1 cellular context compared by ENCODE assay signal in genomic region chr11:8682219-8683114, GRCh38.
TF ChIP-seq lines count a peak whose summit lies in the region.

Gene RPL27A, plus strand, starts transcription at chr11:8682792. Its CDS starts 22 bp downstream, at chr11:8682814.
A gene with protein sequence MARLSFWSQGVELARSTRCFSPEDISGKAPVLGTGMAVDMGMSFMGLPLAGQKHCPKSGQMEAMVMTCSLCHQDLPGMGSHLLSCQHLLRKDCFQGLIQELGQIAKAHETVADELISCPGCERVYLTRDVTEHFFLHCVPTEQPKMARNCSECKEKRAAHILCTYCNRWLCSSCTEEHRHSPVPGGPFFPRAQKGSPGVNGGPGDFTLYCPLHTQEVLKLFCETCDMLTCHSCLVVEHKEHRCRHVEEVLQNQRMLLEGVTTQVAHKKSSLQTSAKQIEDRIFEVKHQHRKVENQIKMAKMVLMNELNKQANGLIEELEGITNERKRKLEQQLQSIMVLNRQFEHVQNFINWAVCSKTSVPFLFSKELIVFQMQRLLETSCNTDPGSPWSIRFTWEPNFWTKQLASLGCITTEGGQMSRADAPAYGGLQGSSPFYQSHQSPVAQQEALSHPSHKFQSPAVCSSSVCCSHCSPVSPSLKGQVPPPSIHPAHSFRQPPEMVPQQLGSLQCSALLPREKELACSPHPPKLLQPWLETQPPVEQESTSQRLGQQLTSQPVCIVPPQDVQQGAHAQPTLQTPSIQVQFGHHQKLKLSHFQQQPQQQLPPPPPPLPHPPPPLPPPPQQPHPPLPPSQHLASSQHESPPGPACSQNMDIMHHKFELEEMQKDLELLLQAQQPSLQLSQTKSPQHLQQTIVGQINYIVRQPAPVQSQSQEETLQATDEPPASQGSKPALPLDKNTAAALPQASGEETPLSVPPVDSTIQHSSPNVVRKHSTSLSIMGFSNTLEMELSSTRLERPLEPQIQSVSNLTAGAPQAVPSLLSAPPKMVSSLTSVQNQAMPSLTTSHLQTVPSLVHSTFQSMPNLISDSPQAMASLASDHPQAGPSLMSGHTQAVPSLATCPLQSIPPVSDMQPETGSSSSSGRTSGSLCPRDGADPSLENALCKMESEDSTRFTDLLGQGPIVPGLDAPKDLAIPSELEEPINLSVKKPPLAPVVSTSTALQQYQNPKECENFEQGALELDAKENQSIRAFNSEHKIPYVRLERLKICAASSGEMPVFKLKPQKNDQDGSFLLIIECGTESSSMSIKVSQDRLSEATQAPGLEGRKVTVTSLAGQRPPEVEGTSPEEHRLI (N-terminal part only) (minus strand): TSS chr11:8682665. CDS start chr11:8672274, 10,391 bp downstream.

TF ChIP-seq in HepG2, 621 proteins besides CTCF, POLR2A, EP300 and RAD21 (continued from another document and continues in another):
- TF ChIP-seq, protein P1, sequence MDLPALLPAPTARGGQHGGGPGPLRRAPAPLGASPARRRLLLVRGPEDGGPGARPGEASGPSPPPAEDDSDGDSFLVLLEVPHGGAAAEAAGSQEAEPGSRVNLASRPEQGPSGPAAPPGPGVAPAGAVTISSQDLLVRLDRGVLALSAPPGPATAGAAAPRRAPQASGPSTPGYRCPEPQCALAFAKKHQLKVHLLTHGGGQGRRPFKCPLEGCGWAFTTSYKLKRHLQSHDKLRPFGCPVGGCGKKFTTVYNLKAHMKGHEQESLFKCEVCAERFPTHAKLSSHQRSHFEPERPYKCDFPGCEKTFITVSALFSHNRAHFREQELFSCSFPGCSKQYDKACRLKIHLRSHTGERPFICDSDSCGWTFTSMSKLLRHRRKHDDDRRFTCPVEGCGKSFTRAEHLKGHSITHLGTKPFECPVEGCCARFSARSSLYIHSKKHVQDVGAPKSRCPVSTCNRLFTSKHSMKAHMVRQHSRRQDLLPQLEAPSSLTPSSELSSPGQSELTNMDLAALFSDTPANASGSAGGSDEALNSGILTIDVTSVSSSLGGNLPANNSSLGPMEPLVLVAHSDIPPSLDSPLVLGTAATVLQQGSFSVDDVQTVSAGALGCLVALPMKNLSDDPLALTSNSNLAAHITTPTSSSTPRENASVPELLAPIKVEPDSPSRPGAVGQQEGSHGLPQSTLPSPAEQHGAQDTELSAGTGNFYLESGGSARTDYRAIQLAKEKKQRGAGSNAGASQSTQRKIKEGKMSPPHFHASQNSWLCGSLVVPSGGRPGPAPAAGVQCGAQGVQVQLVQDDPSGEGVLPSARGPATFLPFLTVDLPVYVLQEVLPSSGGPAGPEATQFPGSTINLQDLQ (CRISPR knock-in tag; IDR thresholded peaks at IDR 0.05) = peak; percentile 80; the same call in 1 of the 2 replicates
- TF ChIP-seq ZNF703 (CRISPR knock-in tag; IDR thresholded peaks at IDR 0.05; ENCODE audit: borderline replicate concordance) (no peak; the same call in 1 of the 2 replicates), ZFP82 (CRISPR knock-in tag; IDR thresholded peaks at IDR 0.05; ENCODE audit: borderline replicate concordance) (peak; percentile 74; the same call in 1 of the 2 replicates), ZNF383 (CRISPR knock-in tag; IDR thresholded peaks at IDR 0.05; ENCODE audit: borderline replicate concordance) (no peak), ZNF30 (CRISPR knock-in tag; IDR thresholded peaks at IDR 0.05) (peak; percentile 85; the same call in 1 of the 2 replicates), ZNF432 (CRISPR knock-in tag; IDR thresholded peaks at IDR 0.05; ENCODE audit: borderline replicate concordance) (no peak), ZBTB3 (CRISPR knock-in tag; IDR thresholded peaks at IDR 0.05; ENCODE audit: borderline replicate concordance, low read depth) (peak; percentile 75; the same call in 1 of the 2 replicates), ZNF598 (CRISPR knock-in tag; IDR thresholded peaks at IDR 0.05; ENCODE audit: borderline replicate concordance) (peak; percentile 56), ETV5 (CRISPR knock-in tag; IDR thresholded peaks at IDR 0.05; ENCODE audit: borderline replicate concordance) (peak; percentile 74; the same call in 1 of the 2 replicates), TMF1 (CRISPR knock-in tag; IDR thresholded peaks at IDR 0.05; ENCODE audit: low read depth) (peak; percentile 83; the same call in 1 of the 2 replicates), KLF12 (CRISPR knock-in tag; IDR thresholded peaks at IDR 0.05; ENCODE audit: borderline replicate concordance) (peak; percentile 13; the same call in 1 of the 2 replicates), ZBTB20 (CRISPR knock-in tag; IDR thresholded peaks at IDR 0.05; ENCODE audit: borderline replicate concordance, low read depth) (no peak), TCF7 (IDR thresholded peaks at IDR 0.05; ENCODE audit: low read depth) (no peak), ZFP91 (CRISPR knock-in tag; IDR thresholded peaks at IDR 0.05; ENCODE audit: borderline replicate concordance) (peak; percentile 76; the same call in 1 of the 2 replicates), ZBTB21 (CRISPR knock-in tag; IDR thresholded peaks at IDR 0.05) (no peak; the same call in 1 of the 2 replicates), ZSCAN22 (CRISPR knock-in tag; IDR thresholded peaks at IDR 0.05) (peak; percentile 54), NR2F6 (IDR thresholded peaks at IDR 0.05) (no peak), NR2F6 (CRISPR knock-in tag; IDR thresholded peaks at IDR 0.05) (0 out of 2 replicates have a peak, but pooled peaks have one; percentile 9), PHF8 (CRISPR knock-in tag; IDR thresholded peaks at IDR 0.05) (peak; percentile 87), FOXC1 (CRISPR knock-in tag; IDR thresholded peaks at IDR 0.05; ENCODE audit: borderline replicate concordance) (peak; percentile 80; the same call in 1 of the 2 replicates), TCF12 (IDR thresholded peaks at IDR 0.05) (no peak), TCF12 (CRISPR knock-in tag; IDR thresholded peaks at IDR 0.05) (peak; percentile 71), SYNCRIP (IDR thresholded peaks at IDR 0.05; ENCODE audit: insufficient read depth, low read depth, low read length) (no peak), CREB1 (IDR thresholded peaks at IDR 0.05) (peak; percentile 73), CREB1 (CRISPR knock-in tag; IDR thresholded peaks at IDR 0.05) (peak; percentile 69), ZNF451 (CRISPR knock-in tag; IDR thresholded peaks at IDR 0.05) (peak; percentile 72; the same call in 1 of the 2 replicates), BCL6 (CRISPR knock-in tag; IDR thresholded peaks at IDR 0.05) (no peak), RCOR2 (CRISPR knock-in tag; IDR thresholded peaks at IDR 0.05) (no peak), ZNF564 (CRISPR knock-in tag; IDR thresholded peaks at IDR 0.05) (peak; percentile 61; the same call in 1 of the 2 replicates), TOPORS (CRISPR knock-in tag; IDR thresholded peaks at IDR 0.05) (no peak), KLF6 (CRISPR knock-in tag; IDR thresholded peaks at IDR 0.05) (peak; percentile 78), ARID5B (CRISPR knock-in tag; IDR thresholded peaks at IDR 0.05) (peak; percentile 16; the same call in 1 of the 2 replicates), ZNF253 (CRISPR knock-in tag; IDR thresholded peaks at IDR 0.05; ENCODE audit: borderline replicate concordance) (no peak), HOXD1 (CRISPR knock-in tag; IDR thresholded peaks at IDR 0.05) (peak; percentile 49; the same call in 1 of the 2 replicates), ZNF607 (CRISPR knock-in tag; IDR thresholded peaks at IDR 0.05; ENCODE audit: borderline replicate concordance) (peak; percentile 41; the same call in 1 of the 2 replicates), ARNT2 (CRISPR knock-in tag; IDR thresholded peaks at IDR 0.05; ENCODE audit: low read depth) (peak; percentile 86; the same call in 1 of the 2 replicates), ZNF331 (CRISPR knock-in tag; IDR thresholded peaks at IDR 0.05) (0 out of 2 replicates have a peak, but pooled peaks have one; percentile 24), ZNF776 (CRISPR knock-in tag; IDR thresholded peaks at IDR 0.05) (peak; percentile 83), ZNF230 (CRISPR knock-in tag; IDR thresholded peaks at IDR 0.05) (0 out of 2 replicates have a peak, but pooled peaks have one; percentile 75), KAT2B (IDR thresholded peaks at IDR 0.05; ENCODE audit: borderline replicate concordance, low read depth, low read length) (no peak), RFX1 (IDR thresholded peaks at IDR 0.05) (no peak), HOXA7 (CRISPR knock-in tag; IDR thresholded peaks at IDR 0.05) (no peak), ZBTB8A (CRISPR knock-in tag; IDR thresholded peaks at IDR 0.05; ENCODE audit: borderline replicate concordance, low read depth) (no peak), ZNF614 (CRISPR knock-in tag; IDR thresholded peaks at IDR 0.05; ENCODE audit: borderline replicate concordance) (peak; percentile 30; the same call in 1 of the 2 replicates), HES4 (CRISPR knock-in tag; IDR thresholded peaks at IDR 0.05; ENCODE audit: borderline replicate concordance) (no peak), RELA (CRISPR knock-in tag; IDR thresholded peaks at IDR 0.05) (no peak), PHB2 (IDR thresholded peaks at IDR 0.05; ENCODE audit: partially characterized antibody) (no peak)
- TF ChIP-seq, protein P2, sequence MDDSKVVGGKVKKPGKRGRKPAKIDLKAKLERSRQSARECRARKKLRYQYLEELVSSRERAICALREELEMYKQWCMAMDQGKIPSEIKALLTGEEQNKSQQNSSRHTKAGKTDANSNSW (CRISPR knock-in tag; IDR thresholded peaks at IDR 0.05; ENCODE audit: borderline replicate concordance) = 0 out of 2 replicates have a peak, but pooled peaks have one; percentile 10
- TF ChIP-seq, protein P3, sequence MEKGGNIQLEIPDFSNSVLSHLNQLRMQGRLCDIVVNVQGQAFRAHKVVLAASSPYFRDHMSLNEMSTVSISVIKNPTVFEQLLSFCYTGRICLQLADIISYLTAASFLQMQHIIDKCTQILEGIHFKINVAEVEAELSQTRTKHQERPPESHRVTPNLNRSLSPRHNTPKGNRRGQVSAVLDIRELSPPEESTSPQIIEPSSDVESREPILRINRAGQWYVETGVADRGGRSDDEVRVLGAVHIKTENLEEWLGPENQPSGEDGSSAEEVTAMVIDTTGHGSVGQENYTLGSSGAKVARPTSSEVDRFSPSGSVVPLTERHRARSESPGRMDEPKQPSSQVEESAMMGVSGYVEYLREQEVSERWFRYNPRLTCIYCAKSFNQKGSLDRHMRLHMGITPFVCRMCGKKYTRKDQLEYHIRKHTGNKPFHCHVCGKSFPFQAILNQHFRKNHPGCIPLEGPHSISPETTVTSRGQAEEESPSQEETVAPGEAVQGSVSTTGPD (CRISPR knock-in tag; IDR thresholded peaks at IDR 0.05) = no peak
- TF ChIP-seq, protein P4, sequence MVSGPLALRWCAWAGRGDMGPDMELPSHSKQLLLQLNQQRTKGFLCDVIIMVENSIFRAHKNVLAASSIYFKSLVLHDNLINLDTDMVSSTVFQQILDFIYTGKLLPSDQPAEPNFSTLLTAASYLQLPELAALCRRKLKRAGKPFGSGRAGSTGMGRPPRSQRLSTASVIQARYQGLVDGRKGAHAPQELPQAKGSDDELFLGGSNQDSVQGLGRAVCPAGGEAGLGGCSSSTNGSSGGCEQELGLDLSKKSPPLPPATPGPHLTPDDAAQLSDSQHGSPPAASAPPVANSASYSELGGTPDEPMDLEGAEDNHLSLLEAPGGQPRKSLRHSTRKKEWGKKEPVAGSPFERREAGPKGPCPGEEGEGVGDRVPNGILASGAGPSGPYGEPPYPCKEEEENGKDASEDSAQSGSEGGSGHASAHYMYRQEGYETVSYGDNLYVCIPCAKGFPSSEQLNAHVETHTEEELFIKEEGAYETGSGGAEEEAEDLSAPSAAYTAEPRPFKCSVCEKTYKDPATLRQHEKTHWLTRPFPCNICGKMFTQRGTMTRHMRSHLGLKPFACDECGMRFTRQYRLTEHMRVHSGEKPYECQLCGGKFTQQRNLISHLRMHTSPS (CRISPR knock-in tag; IDR thresholded peaks at IDR 0.05; ENCODE audit: low read depth) = no peak
- TF ChIP-seq, protein P5, sequence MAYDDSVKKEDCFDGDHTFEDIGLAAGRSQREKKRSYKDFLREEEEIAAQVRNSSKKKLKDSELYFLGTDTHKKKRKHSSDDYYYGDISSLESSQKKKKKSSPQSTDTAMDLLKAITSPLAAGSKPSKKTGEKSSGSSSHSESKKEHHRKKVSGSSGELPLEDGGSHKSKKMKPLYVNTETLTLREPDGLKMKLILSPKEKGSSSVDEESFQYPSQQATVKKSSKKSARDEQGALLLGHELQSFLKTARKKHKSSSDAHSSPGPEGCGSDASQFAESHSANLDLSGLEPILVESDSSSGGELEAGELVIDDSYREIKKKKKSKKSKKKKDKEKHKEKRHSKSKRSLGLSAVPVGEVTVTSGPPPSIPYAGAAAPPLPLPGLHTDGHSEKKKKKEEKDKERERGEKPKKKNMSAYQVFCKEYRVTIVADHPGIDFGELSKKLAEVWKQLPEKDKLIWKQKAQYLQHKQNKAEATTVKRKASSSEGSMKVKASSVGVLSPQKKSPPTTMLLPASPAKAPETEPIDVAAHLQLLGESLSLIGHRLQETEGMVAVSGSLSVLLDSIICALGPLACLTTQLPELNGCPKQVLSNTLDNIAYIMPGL (CRISPR knock-in tag; IDR thresholded peaks at IDR 0.05; ENCODE audit: borderline replicate concordance in 1 of 2, low read depth in 1 of 2) = peak; percentile 77 to 81; a peak in 3 of 4 replicates
